25 cellular contexts compared by ENCODE assay signal in genomic region chr9:113387560-113388230, GRCh38. TPM values are rescaled to one million over a fixed set of nuclear protein-coding genes. Genes with fewer than 3 reads are reported as not detected.
DNase-seq lines count a peak whose midpoint lies in the region; ATAC-seq and TF ChIP-seq lines count a peak whose summit lies in the region.
"Had no signal": no experiment of that assay in that cellular context is flagged by ENCODE, and none has a peak within 500 bp of the region (broad histone marks: within the 10 kb centered on the region; RNA-seq: fewer than 3 reads in every experiment).

No MANE protein-coding gene starts in this region.

- H3K36me3 Mint-ChIP-seq in activated naive CD8-positive, alpha-beta T cell, result peaks cover 8% of the 10 kb centered on the region
- peaks cover 9% of the 10 kb centered on the region for H3K36me3 Mint-ChIP-seq in activated naive CD8-positive, alpha-beta T cell treated with anti-CD3 and anti-CD28 coated beads, Interleukin-2, amount 50 U/mL, for 24 hours (ENCODE audit: low read depth)
- peaks cover 44% of the 10 kb centered on the region for H3K36me3 Mint-ChIP-seq in nephron (ENCODE audit: low read depth)

- peak overlapping the region; percentile 13 for H3K27ac Mint-ChIP-seq in activated naive CD8-positive, alpha-beta T cell
- no peak overlapping the region for H3K27ac Mint-ChIP-seq in activated naive CD8-positive, alpha-beta T cell treated with anti-CD3 and anti-CD28 coated beads, Interleukin-2, amount 50 U/mL, for 24 hours
- peak overlapping the region; percentile 91 to 98 (median 93) for H3K27ac Mint-ChIP-seq in nephron
- H3K27ac Mint-ChIP-seq: dendritic cell treated with granulocyte-macrophage colony-stimulating factor and Interleukin-4, amounts not matched to agents 40 ng/mL and 50 ng/mL, for 4 days; stimulated activated memory B cell treated with anti-CD40 and anti-IgM and Interleukin-4, amounts not matched to agents 10 μg/mL and 1 μg/mL and 100 μg/mL, for 72 hours had no signal

- no peak for ATAC-seq in activated naive CD8-positive, alpha-beta T cell treated with anti-CD3 and anti-CD28 coated beads, Interleukin-2, amount 50 U/mL, for 24 hours
- ATAC-seq in HG03460 (IDR thresholded peaks at IDR 0.05; ENCODE audit: unreplicated experiment), result no peak
- no peak for ATAC-seq in GM21786 (IDR thresholded peaks at IDR 0.05; ENCODE audit: unreplicated experiment)
- ATAC-seq in GM19455 (IDR thresholded peaks at IDR 0.05; ENCODE audit: unreplicated experiment), result no peak
- ATAC-seq: stimulated activated memory B cell treated with anti-CD40 and anti-IgM and Interleukin-4, amounts not matched to agents 10 μg/mL and 1 μg/mL and 100 μg/mL, for 72 hours; T-helper 17 cell had no signal

- peak overlapping the region; percentile 83 for H3K27ac ChIP-seq in hepatocyte
- H3K27ac ChIP-seq: ovary, tibial artery had no signal

- H3K36me3 ChIP-seq in hepatocyte (replicated peaks; ENCODE audit: insufficient read depth, low read depth) (no peaks in the 10 kb centered on the region), H7 (replicated peaks; ENCODE audit: control insufficient read depth, insufficient read depth, low read length) (peaks cover 3% of the 10 kb centered on the region)
- H3K36me3 ChIP-seq: ovary had no signal

- H3K4me1 Mint-ChIP-seq in activated naive CD8-positive, alpha-beta T cell (ENCODE audit: low read depth), result no peaks in the 10 kb centered on the region
- H3K4me1 Mint-ChIP-seq in activated naive CD8-positive, alpha-beta T cell treated with anti-CD3 and anti-CD28 coated beads, Interleukin-2, amount 50 U/mL, for 24 hours, result no peaks in the 10 kb centered on the region
- no peaks in the 10 kb centered on the region for H3K4me1 Mint-ChIP-seq in nephron
- H3K4me1 Mint-ChIP-seq: stimulated activated memory B cell treated with anti-CD40 and anti-IgM and Interleukin-4, amounts not matched to agents 10 μg/mL and 1 μg/mL and 100 μg/mL, for 72 hours; T-helper 17 cell had no signal

- no peaks in the 10 kb centered on the region for H3K79me2 ChIP-seq in hepatocyte

- H3K9me3 ChIP-seq in hepatocyte (ENCODE audit: low read depth), result no peaks in the 10 kb centered on the region
- H3K9me3 ChIP-seq: ovary, tibial artery had no signal

- H3K9me3 Mint-ChIP-seq in activated naive CD8-positive, alpha-beta T cell (ENCODE audit: low read depth), result no peaks in the 10 kb centered on the region
- H3K9me3 Mint-ChIP-seq in activated naive CD8-positive, alpha-beta T cell treated with anti-CD3 and anti-CD28 coated beads, Interleukin-2, amount 50 U/mL, for 24 hours, result no peaks in the 10 kb centered on the region
- H3K9me3 Mint-ChIP-seq in nephron, result no peaks in the 10 kb centered on the region
- H3K9me3 Mint-ChIP-seq: dendritic cell treated with granulocyte-macrophage colony-stimulating factor and Interleukin-4, amounts not matched to agents 40 ng/mL and 50 ng/mL, for 4 days; stimulated activated memory B cell treated with anti-CD40 and anti-IgM and Interleukin-4, amounts not matched to agents 10 μg/mL and 1 μg/mL and 100 μg/mL, for 72 hours had no signal

- peaks cover 33% of the 10 kb centered on the region for H3K4me1 ChIP-seq in hepatocyte (ENCODE audit: insufficient read depth)
- H3K4me1 ChIP-seq: tibial artery had no signal

- no peaks in the 10 kb centered on the region for H3K9me2 ChIP-seq in hepatocyte (replicated peaks; ENCODE audit: insufficient read depth)

- WGBS in hepatocyte (ENCODE audit: low lambda C conversion rate, missing lambda C conversion rate), result 59% methylated on average over 9 of the region's 9 CpGs

- H3K4me3 Mint-ChIP-seq in activated naive CD8-positive, alpha-beta T cell, result no peak overlapping the region
- no peak overlapping the region for H3K4me3 Mint-ChIP-seq in activated naive CD8-positive, alpha-beta T cell treated with anti-CD3 and anti-CD28 coated beads, Interleukin-2, amount 50 U/mL, for 24 hours
- no peak overlapping the region for H3K4me3 Mint-ChIP-seq in nephron
- H3K4me3 Mint-ChIP-seq: dendritic cell treated with granulocyte-macrophage colony-stimulating factor and Interleukin-4, amounts not matched to agents 40 ng/mL and 50 ng/mL, for 4 days; stimulated activated memory B cell treated with anti-CD40 and anti-IgM and Interleukin-4, amounts not matched to agents 10 μg/mL and 1 μg/mL and 100 μg/mL, for 72 hours; T-helper 17 cell had no signal

- H2AFZ ChIP-seq in hepatocyte, result no peak overlapping the region

- H3K4me3 ChIP-seq in hepatocyte (no peak overlapping the region), H7 (ENCODE audit: insufficient read depth, low read depth, low read length) (no peak overlapping the region)
- H3K4me3 ChIP-seq: ovary, tibial artery had no signal

- H4K20me1 ChIP-seq in hepatocyte (ENCODE audit: insufficient read depth, poor library complexity, severe bottlenecking), result no peaks in the 10 kb centered on the region

- no peak for TF ChIP-seq CTCF in hepatocyte (IDR thresholded peaks at IDR 0.05; ENCODE audit: poor library complexity)
- no peak for TF ChIP-seq CTCF in nephron (IDR thresholded peaks at IDR 0.05; ENCODE audit: unreplicated experiment in 3 of 3)

- DNase-seq in activated naive CD8-positive, alpha-beta T cell treated with anti-CD3 and anti-CD28 coated beads, Interleukin-2, amount 50 U/mL, for 24 hours, result no peak
- peak; percentile 66 for DNase-seq in hepatocyte (ENCODE audit: low spot score)
- no peak for DNase-seq in H7
- DNase-seq: 8988T; activated CD4-positive, alpha-beta T cell treated with anti-CD3 and anti-CD28 coated beads, Interleukin-2, amount 50 U/mL, for 4 hours; activated effector memory CD4-positive, alpha-beta T cell treated with Interleukin-2 at 50 U/mL for 16 hours; DMS 273 treated with DMSO at 0.1 percent for 48 hours; head of caudate nucleus; KG1; NCI-H187 treated with DMSO at 0.1 percent for 48 hours; NCI-H226; ovary; T-helper 17 cell; tibial artery had no signal

- H3K27me3 Mint-ChIP-seq in activated naive CD8-positive, alpha-beta T cell, result no peaks in the 10 kb centered on the region
- H3K27me3 Mint-ChIP-seq in activated naive CD8-positive, alpha-beta T cell treated with anti-CD3 and anti-CD28 coated beads, Interleukin-2, amount 50 U/mL, for 24 hours, result no peaks in the 10 kb centered on the region
- peaks cover 3% of the 10 kb centered on the region for H3K27me3 Mint-ChIP-seq in nephron (ENCODE audit: low read depth)
- H3K27me3 Mint-ChIP-seq: dendritic cell treated with granulocyte-macrophage colony-stimulating factor and Interleukin-4, amounts not matched to agents 40 ng/mL and 50 ng/mL, for 4 days; stimulated activated memory B cell treated with anti-CD40 and anti-IgM and Interleukin-4, amounts not matched to agents 10 μg/mL and 1 μg/mL and 100 μg/mL, for 72 hours; T-helper 17 cell had no signal

- peak overlapping the region; percentile 61 for H3K4me2 ChIP-seq in hepatocyte

- H3K27me3 ChIP-seq in hepatocyte (no peaks in the 10 kb centered on the region), H7 (ENCODE audit: control insufficient read depth, insufficient read depth, low read length) (no peaks in the 10 kb centered on the region)
- H3K27me3 ChIP-seq: ovary, tibial artery had no signal

RNA-seq across cellular contexts. Expression of gene HDHD3, which starts 10.9 kb away (rescaled TPM):
- total RNA-seq in hepatocyte, result 96.8 and 98.7 TPM in 2 replicates
- polyA plus RNA-seq in hepatocyte, result 94.9 and 110 TPM in 2 replicates
- total RNA-seq in H7 (2014; rRNA removed; shearing (Covaris generic)), result 26.2 and 36.2 TPM in 2 replicates

RNA-seq across cellular contexts. Expression of gene ALAD, which starts 13.4 kb away (rescaled TPM):
- 27.1 and 27.8 TPM in 2 replicates for total RNA-seq in hepatocyte
- polyA plus RNA-seq in hepatocyte, result 31.5 and 43.8 TPM in 2 replicates
- 10.9 and 11.6 TPM in 2 replicates for total RNA-seq in H7 (2014; rRNA removed; shearing (Covaris generic))

RNA-seq across cellular contexts. Expression of gene POLE3, which starts 22.8 kb away (rescaled TPM):
- 32.5 and 35.3 TPM in 2 replicates for total RNA-seq in hepatocyte
- polyA plus RNA-seq in hepatocyte, result 35.1 and 36.8 TPM in 2 replicates
- 61.2 and 61.6 TPM in 2 replicates for total RNA-seq in H7 (2014; rRNA removed; shearing (Covaris generic))

RNA-seq across cellular contexts. Expression of gene C9orf43, which starts 22.9 kb away (rescaled TPM):
- total RNA-seq in hepatocyte, result 0.36 and 0.53 TPM in 2 replicates
- 0.07 and 0.69 TPM in 2 replicates for polyA plus RNA-seq in hepatocyte
- total RNA-seq in H7 (2014; rRNA removed; shearing (Covaris generic)), result 0.41 and 0.42 TPM in 2 replicates

RNA-seq across cellular contexts. Expression of gene BSPRY, which starts 38.4 kb away (rescaled TPM):
- total RNA-seq in hepatocyte, result 4.8 and 6.1 TPM in 2 replicates
- 12.0 TPM in 2 replicates for polyA plus RNA-seq in hepatocyte
- 1.5 and 2.3 TPM in 2 replicates for total RNA-seq in H7 (2014; rRNA removed; shearing (Covaris generic))
- total RNA-seq: endothelial cell of umbilical vein, myocyte, SK-MEL-5 had no signal
- polyA plus RNA-seq: BJ, endothelial cell of umbilical vein had no signal
